15 cellular contexts compared by ENCODE assay signal in the genomic region with DNA sequence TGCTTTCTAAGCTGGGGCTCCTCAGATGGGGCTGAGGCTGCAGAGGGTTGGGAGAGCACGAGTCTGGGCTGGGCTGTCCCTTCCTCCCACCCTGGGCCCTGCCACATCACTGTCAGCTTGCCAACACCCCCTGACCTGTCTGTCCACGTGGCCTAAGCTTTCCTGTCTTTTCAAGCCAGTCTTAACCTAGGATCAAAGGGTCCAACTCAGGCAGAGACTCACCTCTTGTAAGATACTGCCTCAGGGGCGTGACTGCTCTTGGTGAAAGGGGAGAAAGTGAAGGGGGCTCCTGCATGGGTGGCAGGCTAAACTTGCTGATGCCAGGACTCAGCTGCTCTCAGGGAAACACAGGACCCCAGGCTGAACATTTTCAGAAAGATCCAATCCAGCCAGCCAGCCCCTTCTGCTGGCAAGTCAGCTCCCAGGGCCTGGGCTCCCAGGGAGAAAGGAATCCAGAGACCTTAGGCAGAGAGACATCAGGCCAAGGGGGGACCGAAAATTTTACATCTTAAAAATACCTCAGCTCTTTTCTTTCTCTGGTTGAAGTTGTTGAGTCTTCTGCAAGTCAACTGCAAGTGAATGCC.
A peak's percentile ranks its signal among the peaks of the same experiment; 100 is the strongest.
DNase-seq lines count a peak whose midpoint lies in the region; ATAC-seq and TF ChIP-seq lines count a peak whose summit lies in the region.
"Had no signal": no experiment of that assay in that cellular context is flagged by ENCODE, and none has a peak within 500 bp of the region (broad histone marks: within the 10 kb centered on the region; RNA-seq: fewer than 3 reads in every experiment).

No MANE protein-coding gene starts in this region.

- peaks cover 9 to 34% of the 10 kb centered on the region in 2 donors for H3K4me1 ChIP-seq in breast epithelium
- no peaks in the 10 kb centered on the region for H3K4me1 ChIP-seq in mammary epithelial cell (ENCODE audit: insufficient read depth, low read length)
- H3K4me1 ChIP-seq in neuronal stem cell (ENCODE audit: control insufficient read depth in 2 of 2, insufficient read depth in 1 of 2, low read depth in 1 of 2, low read length in 2 of 2), result peaks cover 8 to 9% of the 10 kb centered on the region in 2 donors

- no peak for ATAC-seq in GM19035 (IDR thresholded peaks at IDR 0.05; ENCODE audit: unreplicated experiment)
- ATAC-seq: gastroesophageal sphincter, pancreas had no signal

- H2BK15ac ChIP-seq in neuronal stem cell (ENCODE audit: low read length), result no peak overlapping the region

- no peak overlapping the region for H3K4me3 ChIP-seq in breast epithelium
- no peak overlapping the region for H3K4me3 ChIP-seq in mammary epithelial cell (replicated peaks in 1 of 3; ENCODE audit: insufficient read depth in 1 of 3, low read depth in 2 of 3, low read length in 3 of 3)
- no peak overlapping the region for H3K4me3 ChIP-seq in neuronal stem cell (ENCODE audit: low read length in 2 of 2)
- H3K4me3 ChIP-seq: gastroesophageal sphincter, pancreas had no signal

- intact Hi-C loops in breast epithelium (cut with DNase I; ENCODE audit: low total_unique reads), result no loop called here
- intact Hi-C loops in mammary epithelial cell (cut with micrococcal nuclease), result no loop called here

- no peak overlapping the region for H3K4ac ChIP-seq in neuronal stem cell (ENCODE audit: low read length)

- in situ Hi-C loops in mammary epithelial cell (cut with MboI; ENCODE audit: low sequenced_read_pairs in 2 of 2), result no loop called here

- no peak overlapping the region for H2AFZ ChIP-seq in mammary epithelial cell (ENCODE audit: low read depth, low read length)
- H2AFZ ChIP-seq in neuronal stem cell (ENCODE audit: low read length), result no peak overlapping the region

- H4K91ac ChIP-seq in neuronal stem cell (ENCODE audit: low read depth, low read length, poor library complexity), result no peak overlapping the region

- no peak overlapping the region for H3K9ac ChIP-seq in mammary epithelial cell (ENCODE audit: insufficient read depth, low read length)
- no peak overlapping the region for H3K9ac ChIP-seq in neuronal stem cell (ENCODE audit: low read depth, low read length, poor library complexity)

- no TSS peak for BruUV-seq in mammary epithelial cell (replicated peaks; lab: Mats Ljungman, UMichigan)

- H3K23ac ChIP-seq in neuronal stem cell (ENCODE audit: low read depth, low read length, poor library complexity), result no peak overlapping the region

- no peaks in the 10 kb centered on the region for H3K79me1 ChIP-seq in neuronal stem cell (ENCODE audit: low read depth, low read length)

- H3K9me3 ChIP-seq in breast epithelium (no peaks in the 10 kb centered on the region), mammary epithelial cell (replicated peaks; ENCODE audit: insufficient read depth, low read length) (peaks cover 18% of the 10 kb centered on the region), neuronal stem cell (replicated peaks in 1 of 2; ENCODE audit: control insufficient read depth in 2 of 2, insufficient read depth in 1 of 2, low read depth in 1 of 2, low read length in 2 of 2) (no peaks in the 10 kb centered on the region)
- H3K9me3 ChIP-seq: gastroesophageal sphincter, pancreas had no signal

- DNase-seq in breast epithelium (ENCODE audit: low spot score in 2 of 2) (no peak), mammary epithelial cell (no peak), neuronal stem cell (ENCODE audit: low spot score) (no peak), Kasumi-1 (lab: John Stamatoyannopoulos, UW) (no peak), NCI-H446 (lab: John Stamatoyannopoulos, UW) (no peak), NCI-H1105 treated with DMSO at 0.1 percent for 48 hours (lab: John Stamatoyannopoulos, UW) (no peak)
- DNase-seq: COR-L47; dermis blood vessel endothelial cell; NCI-H1417; stimulated activated CD4-positive, alpha-beta T cell treated with anti-CD3 and anti-CD28 coated beads, Interleukin-4, amount 100 ng/mL, for 4 hours had no signal

- dilution Hi-C loops in mammary epithelial cell (cut with HindIII; ENCODE audit: low sequenced_read_pairs), result no loop called here

- H4K8ac ChIP-seq in neuronal stem cell (ENCODE audit: low read depth, low read length), result no peak overlapping the region

- no peaks in the 10 kb centered on the region for H3K79me2 ChIP-seq in mammary epithelial cell (ENCODE audit: insufficient read depth, low read length)

- H3K36me3 ChIP-seq in breast epithelium, result no peaks in the 10 kb centered on the region
- H3K36me3 ChIP-seq in mammary epithelial cell (ENCODE audit: insufficient read depth, low read length), result no peaks in the 10 kb centered on the region
- H3K36me3 ChIP-seq in neuronal stem cell (replicated peaks in 1 of 2; ENCODE audit: control insufficient read depth in 2 of 2, insufficient read depth in 2 of 2, low read length in 2 of 2), result no peaks in the 10 kb centered on the region
- H3K36me3 ChIP-seq: gastroesophageal sphincter, pancreas had no signal

- no peak overlapping the region for H2BK120ac ChIP-seq in neuronal stem cell (ENCODE audit: low read depth, low read length)

- TF ChIP-seq CTCF in breast epithelium (IDR thresholded peaks at IDR 0.05) (no peak), mammary epithelial cell (conservative IDR thresholded peaks at IDR 0.05 in 1 of 2, IDR thresholded peaks at IDR 0.05 in 1 of 2; ENCODE audit: extremely low read depth in 1 of 2, insufficient read depth in 1 of 2, low read depth in 1 of 2, low read length in 2 of 2) (no peak)

- H3K4me2 ChIP-seq in mammary epithelial cell (ENCODE audit: insufficient read depth, low read depth, low read length), result no peak overlapping the region
- H3K4me2 ChIP-seq in neuronal stem cell (ENCODE audit: insufficient read depth, low read length, poor library complexity, severe bottlenecking), result no peak overlapping the region

- H3K27ac ChIP-seq in breast epithelium (peak overlapping the region; percentile 52 to 82), mammary epithelial cell (ENCODE audit: insufficient read depth, low read depth, low read length) (no peak overlapping the region), angular gyrus (ENCODE audit: low read depth, low read length) (peak overlapping the region; percentile 56), neuronal stem cell (replicated peaks; ENCODE audit: low read length) (no peak overlapping the region)
- H3K27ac ChIP-seq: gastroesophageal sphincter, pancreas, RWPE1 had no signal

- H2BK5ac ChIP-seq in neuronal stem cell (ENCODE audit: low read length), result no peak overlapping the region

- H4K20me1 ChIP-seq in mammary epithelial cell (ENCODE audit: insufficient read depth, low read length), result no peaks in the 10 kb centered on the region

- H3K27me3 ChIP-seq in breast epithelium (no peaks in the 10 kb centered on the region), mammary epithelial cell (ENCODE audit: insufficient read depth, low read length) (no peaks in the 10 kb centered on the region), neuronal stem cell (ENCODE audit: control insufficient read depth in 3 of 3, insufficient read depth in 3 of 3, low read depth in 1 of 3, low read length in 3 of 3) (no peaks in the 10 kb centered on the region)
- H3K27me3 ChIP-seq: gastroesophageal sphincter, pancreas had no signal

- H2AK5ac ChIP-seq in neuronal stem cell (ENCODE audit: low read depth, low read length), result peak overlapping the region; percentile 70

- TF ChIP-seq POLR2A in breast epithelium (IDR thresholded peaks at IDR 0.05), result no peak

- no peak overlapping the region for H2BK12ac ChIP-seq in neuronal stem cell (ENCODE audit: low read length)

- peak overlapping the region; percentile 31 for H3K18ac ChIP-seq in neuronal stem cell (ENCODE audit: low read length)

- CTCF ChIA-PET in mammary epithelial cell (lab: Charles Lee; ENCODE audit: low non-redundant PET), result no interaction called here

- 60% methylated on average over 1 of the region's 4 CpGs for WGBS in mammary epithelial cell (ENCODE audit: low coverage, missing lambda C conversion rate)
- WGBS in neuronal stem cell (ENCODE audit: extremely low coverage in 2 of 2, insufficient read length in 2 of 2, insufficient replicate concordance in 1 of 2), 2 donors, result no CpG with 5 or more reads among the region's 4 CpGs

- no peak overlapping the region for H3K14ac ChIP-seq in neuronal stem cell (ENCODE audit: low read length)

Comparison
In these comparisons a context has a peak if more than half of its experiments do, and no peak if none do; other contexts are left out.
1. H3K27ac ChIP-seq: peak in breast epithelium (2 of 2) and angular gyrus (single experiment); none in mammary epithelial cell (single experiment) and neuronal stem cell (single experiment).